In the genomic region with DNA sequence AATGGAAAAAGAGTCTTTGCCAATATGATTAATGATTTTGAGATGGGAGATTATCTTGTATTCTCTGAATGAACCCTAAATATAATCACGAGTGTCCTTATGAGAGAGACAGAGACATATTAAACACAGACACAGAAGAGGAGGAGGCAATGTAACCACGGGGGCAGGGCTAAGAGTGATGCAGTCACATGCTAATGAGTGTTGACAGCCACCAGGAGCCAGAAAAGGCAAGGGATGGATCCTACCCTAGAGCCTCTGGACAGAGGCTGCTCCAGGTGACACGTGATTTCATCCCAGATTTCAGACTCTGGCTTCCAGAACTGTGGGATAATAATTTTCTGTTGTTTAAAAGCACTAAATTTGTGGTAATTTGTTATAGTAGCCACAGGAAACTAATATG, we compare ENCODE assay signal across 14 cellular contexts.
DNase-seq lines count a peak whose midpoint lies in the region; ATAC-seq lines count a peak whose summit lies in the region.
"Had no signal": no experiment of that assay in that cellular context is flagged by ENCODE, and none has a peak within 500 bp of the region (broad histone marks: within the 10 kb centered on the region; RNA-seq: fewer than 3 reads in every experiment).

No MANE protein-coding gene starts in this region.

- in situ Hi-C loops in SK-MEL-5 (cut with HindIII; ENCODE audit: low pct_unique_long_range_greater_than_20kb, low sequenced_read_pairs): no loop called here

- H3K4me1 Mint-ChIP-seq in natural killer cell treated with Interleukin-12 subunit alpha and Interleukin-12 subunit beta and Interleukin-15 and Interleukin-18, amount 100 ng/mL, for 72 hours (ENCODE audit: low read depth in 2 of 2): no peaks in the 10 kb centered on the region
- H3K4me1 Mint-ChIP-seq: CD8-positive, alpha-beta memory T cell had no signal

- no peak overlapping the region for H4K91ac ChIP-seq in neuronal stem cell (ENCODE audit: low read depth, low read length, poor library complexity)

- no peak overlapping the region for H3K4me3 ChIP-seq in neuronal stem cell (ENCODE audit: low read length in 2 of 2)
- H3K4me3 ChIP-seq: BLaER1 had no signal

- no peak overlapping the region for H2AK5ac ChIP-seq in neuronal stem cell (ENCODE audit: low read depth, low read length)

- H2BK120ac ChIP-seq in neuronal stem cell (ENCODE audit: low read depth, low read length): no peak overlapping the region

- no peaks in the 10 kb centered on the region for H3K27me3 ChIP-seq in neuronal stem cell (ENCODE audit: control insufficient read depth in 3 of 3, insufficient read depth in 3 of 3, low read depth in 1 of 3, low read length in 3 of 3)
- H3K27me3 ChIP-seq: BLaER1 had no signal

- peak overlapping the region; percentile 4 for H2AFZ ChIP-seq in neuronal stem cell (ENCODE audit: low read length)

- ATAC-seq in GM18520 (IDR thresholded peaks at IDR 0.05; ENCODE audit: unreplicated experiment): no peak
- ATAC-seq in natural killer cell treated with Interleukin-12 subunit alpha and Interleukin-12 subunit beta and Interleukin-15 and Interleukin-18, amount 100 ng/mL, for 72 hours: no peak
- ATAC-seq: HCT116 had no signal

- H3K27ac ChIP-seq in neuronal stem cell (replicated peaks; ENCODE audit: low read length): no peak overlapping the region
- H3K27ac ChIP-seq: 22Rv1, BLaER1 had no signal

- no peak overlapping the region for H3K18ac ChIP-seq in neuronal stem cell (ENCODE audit: low read length)

- H3K27ac Mint-ChIP-seq in natural killer cell treated with Interleukin-12 subunit alpha and Interleukin-12 subunit beta and Interleukin-15 and Interleukin-18, amount 100 ng/mL, for 72 hours: no peak overlapping the region
- H3K27ac Mint-ChIP-seq: CD8-positive, alpha-beta memory T cell had no signal

- H3K4me1 ChIP-seq in neuronal stem cell (ENCODE audit: control insufficient read depth in 2 of 2, insufficient read depth in 1 of 2, low read depth in 1 of 2, low read length in 2 of 2): peaks cover 1 to 25% of the 10 kb centered on the region in 2 donors
- H3K4me1 ChIP-seq: BLaER1, Caco-2 had no signal

- no peaks in the 10 kb centered on the region for H3K36me3 Mint-ChIP-seq in natural killer cell treated with Interleukin-12 subunit alpha and Interleukin-12 subunit beta and Interleukin-15 and Interleukin-18, amount 100 ng/mL, for 72 hours
- H3K36me3 Mint-ChIP-seq: CD8-positive, alpha-beta memory T cell had no signal

- no peak overlapping the region for H3K4ac ChIP-seq in neuronal stem cell (ENCODE audit: low read length)

- WGBS in neuronal stem cell (ENCODE audit: extremely low coverage in 2 of 2, insufficient read length in 2 of 2, insufficient replicate concordance in 1 of 2), 2 donors: no CpG with 5 or more reads among the region's 3 CpGs

- H3K23ac ChIP-seq in neuronal stem cell (ENCODE audit: low read depth, low read length, poor library complexity): no peak overlapping the region

- H2BK15ac ChIP-seq in neuronal stem cell (ENCODE audit: low read length): no peak overlapping the region

- no peak overlapping the region for H2BK12ac ChIP-seq in neuronal stem cell (ENCODE audit: low read length)

- H3K4me3 Mint-ChIP-seq in natural killer cell treated with Interleukin-12 subunit alpha and Interleukin-12 subunit beta and Interleukin-15 and Interleukin-18, amount 100 ng/mL, for 72 hours: no peak overlapping the region
- H3K4me3 Mint-ChIP-seq: CD8-positive, alpha-beta memory T cell had no signal

- DNase-seq in DMS53 (lab: John Stamatoyannopoulos, UW) (peak; percentile 13), DMS53 treated with DMSO at 0.1 percent for 48 hours (lab: John Stamatoyannopoulos, UW; ENCODE audit: unreplicated experiment) (no peak), HT1080 (ENCODE audit: low read depth) (peak; percentile 17), SK-MEL-5 (ENCODE audit: low read depth, low spot score) (peak; percentile 32), neuronal stem cell (ENCODE audit: low spot score) (no peak), NCI-H748 treated with DMSO at 0.1 percent for 48 hours (lab: John Stamatoyannopoulos, UW) (no peak)
- no peak for DNase-seq in natural killer cell treated with Interleukin-12 subunit alpha and Interleukin-12 subunit beta and Interleukin-15 and Interleukin-18, amount 100 ng/mL, for 72 hours (ENCODE audit: low spot score)
- DNase-seq: Caco-2; CD8-positive, alpha-beta memory T cell; IMR-90 had no signal

- H3K36me3 ChIP-seq in neuronal stem cell (replicated peaks in 1 of 2; ENCODE audit: control insufficient read depth in 2 of 2, insufficient read depth in 2 of 2, low read length in 2 of 2): no peaks in the 10 kb centered on the region
- H3K36me3 ChIP-seq: BLaER1 had no signal

- no peak overlapping the region for H3K14ac ChIP-seq in neuronal stem cell (ENCODE audit: low read length)

- H3K4me2 ChIP-seq in neuronal stem cell (ENCODE audit: insufficient read depth, low read length, poor library complexity, severe bottlenecking): no peak overlapping the region
- H3K4me2 ChIP-seq: BLaER1 had no signal

- H3K79me1 ChIP-seq in neuronal stem cell (ENCODE audit: low read depth, low read length): no peaks in the 10 kb centered on the region

- H4K8ac ChIP-seq in neuronal stem cell (ENCODE audit: low read depth, low read length): no peak overlapping the region

- H3K9me3 Mint-ChIP-seq in natural killer cell treated with Interleukin-12 subunit alpha and Interleukin-12 subunit beta and Interleukin-15 and Interleukin-18, amount 100 ng/mL, for 72 hours: peaks cover 20% of the 10 kb centered on the region

- no peaks in the 10 kb centered on the region for H3K27me3 Mint-ChIP-seq in natural killer cell treated with Interleukin-12 subunit alpha and Interleukin-12 subunit beta and Interleukin-15 and Interleukin-18, amount 100 ng/mL, for 72 hours
- H3K27me3 Mint-ChIP-seq: CD8-positive, alpha-beta memory T cell had no signal

- peaks cover 0 to 8% of the 10 kb centered on the region in 2 donors for H3K9me3 ChIP-seq in neuronal stem cell (replicated peaks in 1 of 2; ENCODE audit: control insufficient read depth in 2 of 2, insufficient read depth in 1 of 2, low read depth in 1 of 2, low read length in 2 of 2)
- H3K9me3 ChIP-seq: BLaER1, Caco-2 had no signal

- no peak overlapping the region for H3K9ac ChIP-seq in neuronal stem cell (ENCODE audit: low read depth, low read length, poor library complexity)
- H3K9ac ChIP-seq: BLaER1 had no signal

- H2BK5ac ChIP-seq in neuronal stem cell (ENCODE audit: low read length): no peak overlapping the region

Comparison
In these comparisons a context has a peak if more than half of its experiments do, and no peak if none do; other contexts are left out.
1. DNase-seq: peak in DMS53 (single experiment), HT1080 (single experiment) and SK-MEL-5 (single experiment); none in DMS53 treated with DMSO at 0.1 percent for 48 hours (single experiment), neuronal stem cell (single experiment), natural killer cell treated with Interleukin-12 subunit alpha and Interleukin-12 subunit beta and Interleukin-15 and Interleukin-18, amount 100 ng/mL, for 72 hours (single experiment) and NCI-H748 treated with DMSO at 0.1 percent for 48 hours (single experiment).